ENCODE assay signal across 1 cellular context in the genomic region with DNA sequence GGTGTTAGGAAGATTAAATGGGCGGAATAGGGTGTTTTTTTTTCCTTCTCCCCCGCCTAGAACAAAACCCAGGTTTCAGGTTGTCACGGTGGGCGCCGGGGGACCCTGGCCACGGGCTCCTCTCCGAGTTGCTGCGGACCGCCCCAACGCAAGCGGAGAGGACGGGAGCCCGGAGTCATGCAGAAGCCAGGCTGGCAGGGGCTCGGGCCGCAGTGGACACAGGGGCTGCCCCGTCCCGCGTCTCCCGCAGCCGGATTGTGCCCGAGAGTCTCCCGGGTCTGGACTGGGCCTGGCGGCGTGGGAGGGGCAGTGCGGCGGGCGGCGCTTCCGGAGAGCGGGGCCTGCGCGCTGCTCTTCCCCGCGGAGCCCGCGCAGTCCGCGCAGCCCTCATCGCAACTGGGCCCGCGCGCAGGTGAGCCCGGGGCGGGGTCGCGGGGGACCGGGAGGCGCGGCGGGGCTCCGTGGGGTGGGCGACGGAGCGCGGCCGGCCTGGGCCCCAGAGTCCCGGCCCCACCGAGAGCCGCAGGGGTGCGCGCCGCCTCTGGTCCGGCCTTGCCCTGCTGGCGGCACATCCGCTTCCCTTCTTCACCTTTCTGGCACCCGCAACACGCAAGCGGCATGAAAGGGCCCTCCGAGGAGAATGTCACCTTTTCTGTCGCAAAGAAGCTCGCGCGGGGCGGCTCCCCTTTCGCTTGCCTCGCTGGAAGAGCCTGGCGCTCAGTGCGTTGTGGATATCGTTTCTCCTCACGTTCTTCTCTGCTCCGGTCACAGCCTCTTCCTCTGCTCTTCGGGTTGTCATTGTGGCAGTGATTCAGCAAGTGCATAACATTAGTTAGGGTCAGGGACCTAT.
TF ChIP-seq lines count a peak whose summit lies in the region.

A gene with protein sequence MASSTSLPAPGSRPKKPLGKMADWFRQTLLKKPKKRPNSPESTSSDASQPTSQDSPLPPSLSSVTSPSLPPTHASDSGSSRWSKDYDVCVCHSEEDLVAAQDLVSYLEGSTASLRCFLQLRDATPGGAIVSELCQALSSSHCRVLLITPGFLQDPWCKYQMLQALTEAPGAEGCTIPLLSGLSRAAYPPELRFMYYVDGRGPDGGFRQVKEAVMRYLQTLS (plus strand): TSS at position 352 of the 850 bp plus-strand sequence. CDS start 7,802 bp downstream, outside the sequence.

TF ChIP-seq in HepG2, 621 proteins besides CTCF, POLR2A, EP300 and RAD21 (continued from another document and continues in another):
- TF ChIP-seq, protein P1, sequence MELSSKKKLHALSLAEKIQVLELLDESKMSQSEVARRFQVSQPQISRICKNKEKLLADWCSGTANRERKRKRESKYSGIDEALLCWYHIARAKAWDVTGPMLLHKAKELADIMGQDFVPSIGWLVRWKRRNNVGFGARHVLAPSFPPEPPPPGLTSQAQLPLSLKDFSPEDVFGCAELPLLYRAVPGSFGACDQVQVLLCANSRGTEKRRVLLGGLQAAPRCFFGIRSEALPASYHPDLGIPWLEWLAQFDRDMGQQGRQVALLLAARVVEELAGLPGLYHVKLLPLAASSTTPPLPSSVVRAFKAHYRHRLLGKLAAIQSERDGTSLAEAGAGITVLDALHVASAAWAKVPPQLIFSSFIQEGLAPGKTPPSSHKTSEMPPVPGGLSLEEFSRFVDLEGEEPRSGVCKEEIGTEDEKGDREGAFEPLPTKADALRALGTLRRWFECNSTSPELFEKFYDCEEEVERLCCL (CRISPR knock-in tag; IDR thresholded peaks at IDR 0.05; ENCODE audit: borderline replicate concordance) = no peak
- TF ChIP-seq HOXA3 (CRISPR knock-in tag; IDR thresholded peaks at IDR 0.05) (0 out of 2 replicates have a peak, but pooled peaks have one; percentile 12), ZMYM3 (CRISPR knock-in tag; IDR thresholded peaks at IDR 0.05) (0 out of 2 replicates have a peak, but pooled peaks have one; percentile 20), ZNF792 (CRISPR knock-in tag; IDR thresholded peaks at IDR 0.05) (peak; percentile 2; the same call in 1 of the 2 replicates), FOXO1 (CRISPR knock-in tag; IDR thresholded peaks at IDR 0.05) (0 out of 2 replicates have a peak, but pooled peaks have one; percentile 24), ZNF782 (CRISPR knock-in tag; IDR thresholded peaks at IDR 0.05; ENCODE audit: borderline replicate concordance) (no peak)
- TF ChIP-seq, protein P2, sequence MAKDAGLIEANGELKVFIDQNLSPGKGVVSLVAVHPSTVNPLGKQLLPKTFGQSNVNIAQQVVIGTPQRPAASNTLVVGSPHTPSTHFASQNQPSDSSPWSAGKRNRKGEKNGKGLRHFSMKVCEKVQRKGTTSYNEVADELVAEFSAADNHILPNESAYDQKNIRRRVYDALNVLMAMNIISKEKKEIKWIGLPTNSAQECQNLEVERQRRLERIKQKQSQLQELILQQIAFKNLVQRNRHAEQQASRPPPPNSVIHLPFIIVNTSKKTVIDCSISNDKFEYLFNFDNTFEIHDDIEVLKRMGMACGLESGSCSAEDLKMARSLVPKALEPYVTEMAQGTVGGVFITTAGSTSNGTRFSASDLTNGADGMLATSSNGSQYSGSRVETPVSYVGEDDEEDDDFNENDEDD (CRISPR knock-in tag; IDR thresholded peaks at IDR 0.05; ENCODE audit: borderline replicate concordance) = no peak
- TF ChIP-seq, protein P3, sequence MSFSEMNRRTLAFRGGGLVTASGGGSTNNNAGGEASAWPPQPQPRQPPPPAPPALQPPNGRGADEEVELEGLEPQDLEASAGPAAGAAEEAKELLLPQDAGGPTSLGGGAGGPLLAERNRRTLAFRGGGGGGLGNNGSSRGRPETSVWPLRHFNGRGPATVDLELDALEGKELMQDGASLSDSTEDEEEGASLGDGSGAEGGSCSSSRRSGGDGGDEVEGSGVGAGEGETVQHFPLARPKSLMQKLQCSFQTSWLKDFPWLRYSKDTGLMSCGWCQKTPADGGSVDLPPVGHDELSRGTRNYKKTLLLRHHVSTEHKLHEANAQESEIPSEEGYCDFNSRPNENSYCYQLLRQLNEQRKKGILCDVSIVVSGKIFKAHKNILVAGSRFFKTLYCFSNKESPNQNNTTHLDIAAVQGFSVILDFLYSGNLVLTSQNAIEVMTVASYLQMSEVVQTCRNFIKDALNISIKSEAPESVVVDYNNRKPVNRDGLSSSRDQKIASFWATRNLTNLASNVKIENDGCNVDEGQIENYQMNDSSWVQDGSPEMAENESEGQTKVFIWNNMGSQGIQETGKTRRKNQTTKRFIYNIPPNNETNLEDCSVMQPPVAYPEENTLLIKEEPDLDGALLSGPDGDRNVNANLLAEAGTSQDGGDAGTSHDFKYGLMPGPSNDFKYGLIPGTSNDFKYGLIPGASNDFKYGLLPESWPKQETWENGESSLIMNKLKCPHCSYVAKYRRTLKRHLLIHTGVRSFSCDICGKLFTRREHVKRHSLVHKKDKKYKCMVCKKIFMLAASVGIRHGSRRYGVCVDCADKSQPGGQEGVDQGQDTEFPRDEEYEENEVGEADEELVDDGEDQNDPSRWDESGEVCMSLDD (CRISPR knock-in tag; IDR thresholded peaks at IDR 0.05; ENCODE audit: borderline replicate concordance) = no peak
- TF ChIP-seq, protein P4, sequence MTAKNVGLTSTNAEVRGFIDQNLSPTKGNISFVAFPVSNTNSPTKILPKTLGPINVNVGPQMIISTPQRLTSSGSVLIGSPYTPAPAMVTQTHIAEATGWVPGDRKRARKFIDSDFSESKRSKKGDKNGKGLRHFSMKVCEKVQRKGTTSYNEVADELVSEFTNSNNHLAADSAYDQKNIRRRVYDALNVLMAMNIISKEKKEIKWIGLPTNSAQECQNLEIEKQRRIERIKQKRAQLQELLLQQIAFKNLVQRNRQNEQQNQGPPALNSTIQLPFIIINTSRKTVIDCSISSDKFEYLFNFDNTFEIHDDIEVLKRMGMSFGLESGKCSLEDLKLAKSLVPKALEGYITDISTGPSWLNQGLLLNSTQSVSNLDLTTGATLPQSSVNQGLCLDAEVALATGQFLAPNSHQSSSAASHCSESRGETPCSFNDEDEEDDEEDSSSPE (CRISPR knock-in tag; IDR thresholded peaks at IDR 0.05) = peak; percentile 63; the same call in 1 of the 2 replicates
- TF ChIP-seq, protein P5, sequence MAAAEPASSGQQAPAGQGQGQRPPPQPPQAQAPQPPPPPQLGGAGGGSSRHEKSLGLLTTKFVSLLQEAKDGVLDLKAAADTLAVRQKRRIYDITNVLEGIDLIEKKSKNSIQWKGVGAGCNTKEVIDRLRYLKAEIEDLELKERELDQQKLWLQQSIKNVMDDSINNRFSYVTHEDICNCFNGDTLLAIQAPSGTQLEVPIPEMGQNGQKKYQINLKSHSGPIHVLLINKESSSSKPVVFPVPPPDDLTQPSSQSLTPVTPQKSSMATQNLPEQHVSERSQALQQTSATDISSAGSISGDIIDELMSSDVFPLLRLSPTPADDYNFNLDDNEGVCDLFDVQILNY (CRISPR knock-in tag; conservative IDR thresholded peaks at IDR 0.05) = no peak
- TF ChIP-seq, protein P6, sequence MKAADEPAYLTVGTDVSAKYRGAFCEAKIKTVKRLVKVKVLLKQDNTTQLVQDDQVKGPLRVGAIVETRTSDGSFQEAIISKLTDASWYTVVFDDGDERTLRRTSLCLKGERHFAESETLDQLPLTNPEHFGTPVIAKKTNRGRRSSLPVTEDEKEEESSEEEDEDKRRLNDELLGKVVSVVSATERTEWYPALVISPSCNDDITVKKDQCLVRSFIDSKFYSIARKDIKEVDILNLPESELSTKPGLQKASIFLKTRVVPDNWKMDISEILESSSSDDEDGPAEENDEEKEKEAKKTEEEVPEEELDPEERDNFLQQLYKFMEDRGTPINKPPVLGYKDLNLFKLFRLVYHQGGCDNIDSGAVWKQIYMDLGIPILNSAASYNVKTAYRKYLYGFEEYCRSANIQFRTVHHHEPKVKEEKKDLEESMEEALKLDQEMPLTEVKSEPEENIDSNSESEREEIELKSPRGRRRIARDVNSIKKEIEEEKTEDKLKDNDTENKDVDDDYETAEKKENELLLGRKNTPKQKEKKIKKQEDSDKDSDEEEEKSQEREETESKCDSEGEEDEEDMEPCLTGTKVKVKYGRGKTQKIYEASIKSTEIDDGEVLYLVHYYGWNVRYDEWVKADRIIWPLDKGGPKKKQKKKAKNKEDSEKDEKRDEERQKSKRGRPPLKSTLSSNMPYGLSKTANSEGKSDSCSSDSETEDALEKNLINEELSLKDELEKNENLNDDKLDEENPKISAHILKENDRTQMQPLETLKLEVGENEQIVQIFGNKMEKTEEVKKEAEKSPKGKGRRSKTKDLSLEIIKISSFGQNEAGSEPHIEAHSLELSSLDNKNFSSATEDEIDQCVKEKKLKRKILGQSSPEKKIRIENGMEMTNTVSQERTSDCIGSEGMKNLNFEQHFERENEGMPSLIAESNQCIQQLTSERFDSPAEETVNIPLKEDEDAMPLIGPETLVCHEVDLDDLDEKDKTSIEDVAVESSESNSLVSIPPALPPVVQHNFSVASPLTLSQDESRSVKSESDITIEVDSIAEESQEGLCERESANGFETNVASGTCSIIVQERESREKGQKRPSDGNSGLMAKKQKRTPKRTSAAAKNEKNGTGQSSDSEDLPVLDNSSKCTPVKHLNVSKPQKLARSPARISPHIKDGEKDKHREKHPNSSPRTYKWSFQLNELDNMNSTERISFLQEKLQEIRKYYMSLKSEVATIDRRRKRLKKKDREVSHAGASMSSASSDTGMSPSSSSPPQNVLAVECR (CRISPR knock-in tag; IDR thresholded peaks at IDR 0.05; ENCODE audit: borderline replicate concordance) = peak; percentile 65; the same call in 1 of the 2 replicates
- TF ChIP-seq, protein P7, sequence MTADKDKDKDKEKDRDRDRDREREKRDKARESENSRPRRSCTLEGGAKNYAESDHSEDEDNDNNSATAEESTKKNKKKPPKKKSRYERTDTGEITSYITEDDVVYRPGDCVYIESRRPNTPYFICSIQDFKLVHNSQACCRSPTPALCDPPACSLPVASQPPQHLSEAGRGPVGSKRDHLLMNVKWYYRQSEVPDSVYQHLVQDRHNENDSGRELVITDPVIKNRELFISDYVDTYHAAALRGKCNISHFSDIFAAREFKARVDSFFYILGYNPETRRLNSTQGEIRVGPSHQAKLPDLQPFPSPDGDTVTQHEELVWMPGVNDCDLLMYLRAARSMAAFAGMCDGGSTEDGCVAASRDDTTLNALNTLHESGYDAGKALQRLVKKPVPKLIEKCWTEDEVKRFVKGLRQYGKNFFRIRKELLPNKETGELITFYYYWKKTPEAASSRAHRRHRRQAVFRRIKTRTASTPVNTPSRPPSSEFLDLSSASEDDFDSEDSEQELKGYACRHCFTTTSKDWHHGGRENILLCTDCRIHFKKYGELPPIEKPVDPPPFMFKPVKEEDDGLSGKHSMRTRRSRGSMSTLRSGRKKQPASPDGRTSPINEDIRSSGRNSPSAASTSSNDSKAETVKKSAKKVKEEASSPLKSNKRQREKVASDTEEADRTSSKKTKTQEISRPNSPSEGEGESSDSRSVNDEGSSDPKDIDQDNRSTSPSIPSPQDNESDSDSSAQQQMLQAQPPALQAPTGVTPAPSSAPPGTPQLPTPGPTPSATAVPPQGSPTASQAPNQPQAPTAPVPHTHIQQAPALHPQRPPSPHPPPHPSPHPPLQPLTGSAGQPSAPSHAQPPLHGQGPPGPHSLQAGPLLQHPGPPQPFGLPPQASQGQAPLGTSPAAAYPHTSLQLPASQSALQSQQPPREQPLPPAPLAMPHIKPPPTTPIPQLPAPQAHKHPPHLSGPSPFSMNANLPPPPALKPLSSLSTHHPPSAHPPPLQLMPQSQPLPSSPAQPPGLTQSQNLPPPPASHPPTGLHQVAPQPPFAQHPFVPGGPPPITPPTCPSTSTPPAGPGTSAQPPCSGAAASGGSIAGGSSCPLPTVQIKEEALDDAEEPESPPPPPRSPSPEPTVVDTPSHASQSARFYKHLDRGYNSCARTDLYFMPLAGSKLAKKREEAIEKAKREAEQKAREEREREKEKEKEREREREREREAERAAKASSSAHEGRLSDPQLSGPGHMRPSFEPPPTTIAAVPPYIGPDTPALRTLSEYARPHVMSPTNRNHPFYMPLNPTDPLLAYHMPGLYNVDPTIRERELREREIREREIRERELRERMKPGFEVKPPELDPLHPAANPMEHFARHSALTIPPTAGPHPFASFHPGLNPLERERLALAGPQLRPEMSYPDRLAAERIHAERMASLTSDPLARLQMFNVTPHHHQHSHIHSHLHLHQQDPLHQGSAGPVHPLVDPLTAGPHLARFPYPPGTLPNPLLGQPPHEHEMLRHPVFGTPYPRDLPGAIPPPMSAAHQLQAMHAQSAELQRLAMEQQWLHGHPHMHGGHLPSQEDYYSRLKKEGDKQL (CRISPR knock-in tag; IDR thresholded peaks at IDR 0.05; ENCODE audit: low read depth) = no peak
- TF ChIP-seq, protein P8, sequence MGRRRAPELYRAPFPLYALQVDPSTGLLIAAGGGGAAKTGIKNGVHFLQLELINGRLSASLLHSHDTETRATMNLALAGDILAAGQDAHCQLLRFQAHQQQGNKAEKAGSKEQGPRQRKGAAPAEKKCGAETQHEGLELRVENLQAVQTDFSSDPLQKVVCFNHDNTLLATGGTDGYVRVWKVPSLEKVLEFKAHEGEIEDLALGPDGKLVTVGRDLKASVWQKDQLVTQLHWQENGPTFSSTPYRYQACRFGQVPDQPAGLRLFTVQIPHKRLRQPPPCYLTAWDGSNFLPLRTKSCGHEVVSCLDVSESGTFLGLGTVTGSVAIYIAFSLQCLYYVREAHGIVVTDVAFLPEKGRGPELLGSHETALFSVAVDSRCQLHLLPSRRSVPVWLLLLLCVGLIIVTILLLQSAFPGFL (CRISPR knock-in tag; IDR thresholded peaks at IDR 0.05) = no peak
